Comparison of ENCODE assay signal across 8 cellular contexts in genomic region chr19:52821206-52821960, GRCh38. TPM values are rescaled to one million over a fixed set of nuclear protein-coding genes. Genes with fewer than 3 reads are reported as not detected.
DNase-seq lines count a peak whose midpoint lies in the region; ATAC-seq and TF ChIP-seq lines count a peak whose summit lies in the region.
"Not testable (repeated sequence)": the region's sequence is repeated elsewhere in the genome, so short reads cannot be mapped to it uniquely, and the experiment has no call there.

TSS of gene ZNF28 (minus strand) at chr19:52821633. CDS start at chr19:52817958, 3,675 bp downstream.

- H3K36me3 Mint-ChIP-seq in natural killer cell, result not testable (repeated sequence)

- DNase-seq in DMS79 (lab: John Stamatoyannopoulos, UW), result peak; percentile 67
- DNase-seq in KBM-7, result peak; percentile 31
- peak; percentile 49 for DNase-seq in SK-MEL-5 (ENCODE audit: low read depth, low spot score)
- peak; percentile 60 for DNase-seq in activated gamma-delta T cell (lab: John Stamatoyannopoulos, UW)
- peak; percentile 29 for DNase-seq in fibroblast of villous mesenchyme (ENCODE audit: low read depth)
- DNase-seq in natural killer cell, result peak; percentile 54
- DNase-seq in stimulated activated CD8-positive, alpha-beta memory T cell treated with anti-CD3 and anti-CD28 coated beads, Interleukin-7, amount 100 ng/mL, for 24 hours (ENCODE audit: low read depth), result peak; percentile 40

- intact Hi-C loops in natural killer cell (cut with micrococcal nuclease), result loop anchor here (1.0 kb wide), 1 partner anchor 34 kb away; no protein-coding TSS in a partner anchor

- ATAC-seq in GM21737 (IDR thresholded peaks at IDR 0.05; ENCODE audit: unreplicated experiment) (peak; percentile 96), natural killer cell (peak; percentile 99 to 100 (median 99))

- not testable (repeated sequence) for TF ChIP-seq CTCF in fibroblast of villous mesenchyme (IDR thresholded peaks at IDR 0.05; ENCODE audit: insufficient read depth, low read depth, low read length); natural killer cell (IDR thresholded peaks at IDR 0.05)

- H3K4me3 ChIP-seq in fibroblast of villous mesenchyme (ENCODE audit: low read depth, low read length), result peak within 1 kb of the TSS; percentile 75

- peak within 1 kb of the TSS; percentile 82 to 92 for H3K27ac Mint-ChIP-seq in natural killer cell

- peak within 1 kb of the TSS; percentile 93 for H3K4me3 Mint-ChIP-seq in natural killer cell

- H3K4me1 Mint-ChIP-seq in natural killer cell, result peaks cover 22 to 29% of the 10 kb centered on the region in 2 donors

- in situ Hi-C loops in KBM-7 (cut with MboI; ENCODE audit: low pct_unique_long_range_greater_than_20kb, low sequenced_read_pairs); SK-MEL-5 (cut with HindIII; ENCODE audit: low pct_unique_long_range_greater_than_20kb, low sequenced_read_pairs): not testable (repeated sequence)

- not testable (repeated sequence) for H3K9me3 Mint-ChIP-seq in natural killer cell

- H3K27me3 Mint-ChIP-seq in natural killer cell (ENCODE audit: low read depth in 2 of 2), result not testable (repeated sequence)

RNA-seq across cellular contexts. Expression of gene ZNF28, which starts in this region (rescaled TPM):
- total RNA-seq in SK-MEL-5 (2014; rRNA removed; shearing (Covaris generic)), result 15.3 and 23.0 TPM in 2 replicates
- 6.6 and 12.2 TPM in 2 replicates for polyA plus RNA-seq in SK-MEL-5 (2015; cell fraction: cytosol; rRNA removed)
- 7.3 and 10.0 TPM in 2 replicates for polyA plus RNA-seq in SK-MEL-5 (2015; cell fraction: nucleus; rRNA removed)
- total RNA-seq in fibroblast of villous mesenchyme (11.3 and 18.6 TPM in 2 replicates), natural killer cell (10 to 100 TPM; 14.9 to 30.4 (median 17.6) TPM)

Comparison
In these comparisons a context has a peak if more than half of its experiments do, and no peak if none do; other contexts are left out.
1. Peak in every context shown above with its lines: DNase-seq, ATAC-seq and H3K4me3 ChIP-seq.